Comparison of ENCODE assay signal across 8 cellular contexts in the genomic region with DNA sequence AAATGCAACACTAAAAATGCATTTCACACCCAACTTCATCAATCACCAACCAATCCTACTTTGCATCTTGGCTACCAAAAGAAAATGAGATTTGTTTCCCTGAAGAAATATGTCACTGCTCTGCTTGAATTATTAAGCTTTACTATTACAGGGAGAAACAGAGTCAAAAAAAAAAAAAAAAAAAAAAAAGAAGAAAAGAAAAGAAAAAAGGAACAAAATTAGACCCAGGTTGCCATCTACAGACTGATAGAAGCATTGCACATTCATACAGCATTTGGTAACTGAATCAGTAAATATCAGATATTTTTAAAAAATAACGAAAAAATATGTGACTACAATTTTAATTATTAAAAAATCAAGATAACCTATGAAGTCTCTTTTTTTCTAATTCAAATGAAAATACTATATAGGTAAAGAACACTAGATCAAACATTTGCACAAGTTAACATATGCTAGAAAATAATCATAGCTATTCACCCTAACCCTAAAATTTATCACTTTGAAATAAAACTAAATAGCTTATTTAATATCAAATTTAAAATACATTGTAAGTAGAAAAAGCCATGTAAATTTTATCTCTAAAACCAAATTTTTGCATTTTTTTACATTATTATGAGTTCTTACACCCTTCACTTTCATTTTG.
DNase-seq lines count a peak whose midpoint lies in the region; ATAC-seq, FAIRE-seq and TF ChIP-seq lines count a peak whose summit lies in the region.

No MANE protein-coding gene starts in this region.

- POLR2A ChIA-PET in activated CD8-positive, alpha-beta T cell treated with anti-CD3 and anti-CD28 coated beads for 36 hours (lab: Charles Lee) = interaction anchor here (0.9 kb wide), 1 partner anchor 14 kb away, joined by 4 read pairs; no protein-coding TSS in a partner anchor
- POLR2A ChIA-PET in activated CD8-positive, alpha-beta T cell treated with anti-CD3 and anti-CD28 coated beads, Interleukin-2, amount 10 ng/mL, durations not matched to agents 7 days and 5 days (lab: Charles Lee) = no interaction called here
- POLR2A ChIA-PET in H1 (lab: Charles Lee; ENCODE audit: partially characterized antibody) = no interaction called here

- H3K4me1 Mint-ChIP-seq in activated CD8-positive, alpha-beta T cell treated with anti-CD3 and anti-CD28 coated beads for 36 hours (ENCODE audit: low read depth) = no peaks in the 10 kb centered on the region
- H3K4me1 Mint-ChIP-seq in activated CD8-positive, alpha-beta T cell treated with anti-CD3 and anti-CD28 coated beads, Interleukin-2, amount 10 ng/mL, durations not matched to agents 7 days and 5 days (ENCODE audit: low read depth) = no peaks in the 10 kb centered on the region

- H3K36me3 Mint-ChIP-seq in activated CD8-positive, alpha-beta T cell treated with anti-CD3 and anti-CD28 coated beads for 36 hours (ENCODE audit: low read depth) = no peaks in the 10 kb centered on the region
- H3K36me3 Mint-ChIP-seq in activated CD8-positive, alpha-beta T cell treated with anti-CD3 and anti-CD28 coated beads, Interleukin-2, amount 10 ng/mL, durations not matched to agents 7 days and 5 days (ENCODE audit: low read depth) = no peaks in the 10 kb centered on the region

- no peaks in the 10 kb centered on the region for H3K79me2 ChIP-seq in H1 (ENCODE audit: control insufficient read depth in 1 of 2, insufficient read depth in 2 of 2, low read length in 2 of 2)

- no peak overlapping the region for H2BK120ac ChIP-seq in H1 (replicated peaks; ENCODE audit: low read depth, low read length)

- TF ChIP-seq EP300 in H1 (IDR thresholded peaks at IDR 0.05; ENCODE audit: borderline replicate concordance in 1 of 2, low read depth in 2 of 2, low read length in 2 of 2) (no peak), tibial nerve (IDR thresholded peaks at IDR 0.05) (no peak)

- H3K4me1 ChIP-seq in H1 (replicated peaks in 1 of 4; ENCODE audit: control insufficient read depth in 3 of 4, insufficient read depth in 4 of 4, low read length in 3 of 4) = no peaks in the 10 kb centered on the region
- H3K4me1 ChIP-seq in tibial nerve = no peaks in the 10 kb centered on the region

- no peak overlapping the region for H4K91ac ChIP-seq in H1 (replicated peaks; ENCODE audit: insufficient read length, low read length)

- FAIRE-seq in H1 (lab: Jason Lieb, UNC) = no peak

- H3K36me3 ChIP-seq in H1 (ENCODE audit: control insufficient read depth in 2 of 4, insufficient read depth in 4 of 4, low read length in 3 of 4) (no peaks in the 10 kb centered on the region), tibial nerve (no peaks in the 10 kb centered on the region)

- no peak overlapping the region for H3K18ac ChIP-seq in H1 (ENCODE audit: extremely low read depth, low read length)

- H2BK15ac ChIP-seq in H1 (ENCODE audit: low read length) = no peak overlapping the region

- H3K9me3 ChIP-seq in H1 (ENCODE audit: insufficient read depth in 2 of 2, low read depth in 1 of 2, low read length in 1 of 2) (no peaks in the 10 kb centered on the region), tibial nerve (no peaks in the 10 kb centered on the region)

- no peak for ATAC-seq in activated CD8-positive, alpha-beta T cell treated with anti-CD3 and anti-CD28 coated beads for 36 hours
- ATAC-seq in activated CD8-positive, alpha-beta T cell treated with anti-CD3 and anti-CD28 coated beads, Interleukin-2, amount 10 ng/mL, durations not matched to agents 7 days and 5 days = no peak
- ATAC-seq in HG03565 (IDR thresholded peaks at IDR 0.05; ENCODE audit: unreplicated experiment) = no peak
- ATAC-seq in HG02840 (IDR thresholded peaks at IDR 0.05; ENCODE audit: low FRiP score, unreplicated experiment) = no peak
- no peak for ATAC-seq in HG03045 (IDR thresholded peaks at IDR 0.05; ENCODE audit: unreplicated experiment)

- H3K4me3 Mint-ChIP-seq in activated CD8-positive, alpha-beta T cell treated with anti-CD3 and anti-CD28 coated beads for 36 hours = no peak overlapping the region
- H3K4me3 Mint-ChIP-seq in activated CD8-positive, alpha-beta T cell treated with anti-CD3 and anti-CD28 coated beads, Interleukin-2, amount 10 ng/mL, durations not matched to agents 7 days and 5 days = no peak overlapping the region

- intact Hi-C loops in activated CD8-positive, alpha-beta T cell treated with anti-CD3 and anti-CD28 coated beads for 36 hours (cut with micrococcal nuclease) = loop anchor here (10.0 kb wide), 1 partner anchor 210 kb away; no protein-coding TSS in a partner anchor

- no peaks in the 10 kb centered on the region for H3K23me2 ChIP-seq in H1 (ENCODE audit: low read depth, low read length)

- H3K27ac Mint-ChIP-seq in activated CD8-positive, alpha-beta T cell treated with anti-CD3 and anti-CD28 coated beads for 36 hours = no peak overlapping the region
- H3K27ac Mint-ChIP-seq in activated CD8-positive, alpha-beta T cell treated with anti-CD3 and anti-CD28 coated beads, Interleukin-2, amount 10 ng/mL, durations not matched to agents 7 days and 5 days = no peak overlapping the region

- no peak overlapping the region for H3K27ac ChIP-seq in H1 (ENCODE audit: low read depth, low read length)
- H3K27ac ChIP-seq in tibial nerve = no peak overlapping the region

- no peak for DNase-seq in activated CD8-positive, alpha-beta T cell treated with anti-CD3 and anti-CD28 coated beads for 36 hours
- no peak for DNase-seq in activated CD8-positive, alpha-beta T cell treated with anti-CD3 and anti-CD28 coated beads, Interleukin-2, amount 10 ng/mL, durations not matched to agents 7 days and 5 days
- peak; percentile 25 for DNase-seq in NCI-H2196 treated with DMSO at 0.1 percent for 48 hours (lab: John Stamatoyannopoulos, UW; ENCODE audit: unreplicated experiment)
- no peak for DNase-seq in H1 (ENCODE audit: low read depth in 1 of 2, low spot score in 2 of 2)
- DNase-seq in tibial nerve (ENCODE audit: low spot score in 2 of 2) = no peak

- H3K4me3 ChIP-seq in H1 (ENCODE audit: extremely low read depth in 1 of 4, insufficient read depth in 2 of 4, low read depth in 3 of 4, low read length in 4 of 4) (no peak overlapping the region), tibial nerve (no peak overlapping the region)

- no peak overlapping the region for H4K5ac ChIP-seq in H1 (ENCODE audit: insufficient read length, low read depth, low read length)

- no peak overlapping the region for H2AFZ ChIP-seq in H1 (ENCODE audit: low read length)

- no peak overlapping the region for H2BK5ac ChIP-seq in H1 (ENCODE audit: low read depth, low read length)

- H3K4ac ChIP-seq in H1 (replicated peaks; ENCODE audit: insufficient read length, low read depth, low read length) = no peak overlapping the region

- H2BK20ac ChIP-seq in H1 (ENCODE audit: low read length) = no peak overlapping the region

- no peak overlapping the region for H3K4me2 ChIP-seq in H1 (ENCODE audit: insufficient read depth in 1 of 2, low read depth in 2 of 2, low read length in 2 of 2)

- no peaks in the 10 kb centered on the region for H4K20me1 ChIP-seq in H1 (replicated peaks in 1 of 2; ENCODE audit: control insufficient read depth in 1 of 2, insufficient read depth in 2 of 2, low read length in 2 of 2)

- H4K8ac ChIP-seq in H1 (ENCODE audit: extremely low read depth, insufficient read depth, low read length) = no peak overlapping the region

- H3K9me3 Mint-ChIP-seq in activated CD8-positive, alpha-beta T cell treated with anti-CD3 and anti-CD28 coated beads for 36 hours = no peaks in the 10 kb centered on the region
- no peaks in the 10 kb centered on the region for H3K9me3 Mint-ChIP-seq in activated CD8-positive, alpha-beta T cell treated with anti-CD3 and anti-CD28 coated beads, Interleukin-2, amount 10 ng/mL, durations not matched to agents 7 days and 5 days (ENCODE audit: insufficient read depth)

- no peaks in the 10 kb centered on the region for H3K27me3 ChIP-seq in H1 (replicated peaks in 1 of 4; ENCODE audit: control insufficient read depth in 3 of 4, extremely low read depth in 1 of 4, insufficient read depth in 3 of 4, low read length in 3 of 4)
- no peaks in the 10 kb centered on the region for H3K27me3 ChIP-seq in tibial nerve

- no peak overlapping the region for H3K56ac ChIP-seq in H1 (replicated peaks; ENCODE audit: insufficient read length, low read depth, low read length)

- no peak overlapping the region for H3K14ac ChIP-seq in H1 (ENCODE audit: insufficient read length)

- no peak overlapping the region for H2BK12ac ChIP-seq in H1 (ENCODE audit: low read depth, low read length)

- CTCF ChIA-PET in activated CD8-positive, alpha-beta T cell treated with anti-CD3 and anti-CD28 coated beads for 36 hours (lab: Charles Lee) = interaction anchor here (1.1 to 2.7 kb wide), 11 partner anchors 8 to 85 kb away, joined by 3 to 18 read pairs (median 4); no protein-coding TSS in a partner anchor
- CTCF ChIA-PET in activated CD8-positive, alpha-beta T cell treated with anti-CD3 and anti-CD28 coated beads, Interleukin-2, amount 10 ng/mL, durations not matched to agents 7 days and 5 days (lab: Charles Lee) = interaction anchor here (1.0 to 2.8 kb wide), 6 partner anchors 9 to 85 kb away, joined by 3 to 19 read pairs (median 3); no protein-coding TSS in a partner anchor
- CTCF ChIA-PET in H1 (lab: Charles Lee; ENCODE audit: partially characterized antibody) = interaction anchor here (0.6 to 3.3 kb wide), 29 partner anchors 9 to 1156 kb away, joined by 3 to 27 read pairs (median 4); no protein-coding TSS in a partner anchor

- TF ChIP-seq POLR2A in H1 (IDR thresholded peaks at IDR 0.05; ENCODE audit: control extremely low read depth in 1 of 2, low read depth in 2 of 2, low read length in 2 of 2) = no peak
- no peak for TF ChIP-seq POLR2A in tibial nerve (IDR thresholded peaks at IDR 0.05)

- TF ChIP-seq CTCF in activated CD8-positive, alpha-beta T cell treated with anti-CD3 and anti-CD28 coated beads for 36 hours (IDR thresholded peaks at IDR 0.05) = peak; percentile 72
- TF ChIP-seq CTCF in H1 (IDR thresholded peaks at IDR 0.05; ENCODE audit: control extremely low read depth in 1 of 3, insufficient read depth in 1 of 3, low read depth in 1 of 3, low read length in 3 of 3) = peak in 2 of 3 experiments; percentile 19 to 35; a peak in 2 of 4 replicates
- TF ChIP-seq CTCF in tibial nerve (IDR thresholded peaks at IDR 0.05) = peak in 3 of 5 experiments; percentile 15 to 40 (median 34)

- H3K79me1 ChIP-seq in H1 (ENCODE audit: low read depth, low read length) = no peaks in the 10 kb centered on the region; the same call in 1 of the 2 replicates

- H3K9ac ChIP-seq in H1 (replicated peaks in 1 of 4; ENCODE audit: extremely low read depth in 1 of 4, low read depth in 3 of 4, low read length in 3 of 4) = no peak overlapping the region

- H3K23ac ChIP-seq in H1 (ENCODE audit: insufficient read length) = no peak overlapping the region

- H3K27me3 Mint-ChIP-seq in activated CD8-positive, alpha-beta T cell treated with anti-CD3 and anti-CD28 coated beads for 36 hours = peaks cover 8% of the 10 kb centered on the region
- peaks cover 19% of the 10 kb centered on the region for H3K27me3 Mint-ChIP-seq in activated CD8-positive, alpha-beta T cell treated with anti-CD3 and anti-CD28 coated beads, Interleukin-2, amount 10 ng/mL, durations not matched to agents 7 days and 5 days (ENCODE audit: low read depth)

- WGBS in H1 (ENCODE audit: extremely low coverage in 1 of 2, insufficient coverage in 1 of 2, insufficient read length in 1 of 2, insufficient replicate concordance in 2 of 2, low coverage in 1 of 2, low lambda C conversion rate in 2 of 2, missing lambda C conversion rate in 1 of 2), 2 experiments = 0% methylated on average over 1 of the region's 1 CpG; no CpG with 5 or more reads in 1 of the 2 experiments
- WGBS in tibial nerve, 2 donors = 1 to 5% methylated on average over 1 of the region's 1 CpG

- H2AK5ac ChIP-seq in H1 (ENCODE audit: low read depth, low read length) = no peak overlapping the region

- TF ChIP-seq RAD21 in H1 (IDR thresholded peaks at IDR 0.05 in 1 of 2, conservative IDR thresholded peaks at IDR 0.05 in 1 of 2; ENCODE audit: low read depth in 2 of 2, low read length in 2 of 2) = peak in 1 of 2 experiments; percentile 62
